Comparison of ENCODE assay signal across 9 cellular contexts in the genomic region with DNA sequence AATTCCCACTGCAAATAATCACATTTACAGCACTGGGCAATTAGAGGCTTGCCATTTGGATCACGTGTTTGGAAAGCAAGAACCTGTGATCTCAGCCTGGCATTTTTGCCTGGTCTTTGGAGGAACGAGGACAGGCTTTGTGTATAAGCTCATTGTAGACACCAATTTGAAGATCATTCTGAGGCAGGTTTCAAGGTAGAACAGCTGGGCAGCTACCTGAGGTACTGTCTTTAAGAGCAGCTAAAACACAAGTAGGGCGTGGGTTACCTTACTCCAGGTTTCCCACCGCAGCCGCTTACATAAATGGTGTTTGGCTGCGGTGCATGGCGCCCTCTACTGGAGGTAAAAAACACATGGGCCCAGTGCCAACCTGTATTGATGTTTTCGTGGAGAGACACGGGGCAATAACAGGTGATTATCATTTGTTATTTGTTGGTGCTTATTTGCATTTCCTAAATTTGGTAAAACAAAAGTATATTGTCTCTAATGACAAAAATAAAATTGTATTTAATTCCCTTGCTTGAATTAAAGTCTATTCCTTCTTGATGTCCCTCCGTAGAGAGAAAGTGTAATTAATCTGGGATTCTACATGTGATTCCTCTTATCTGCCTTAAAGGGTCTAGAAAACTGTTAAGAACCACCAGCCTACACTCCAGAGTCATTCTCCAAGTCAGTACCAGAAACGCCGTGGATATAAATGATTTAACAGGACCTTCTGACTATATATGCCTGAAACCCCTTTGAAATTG.
A peak's percentile ranks its signal among the peaks of the same experiment; 100 is the strongest.
DNase-seq lines count a peak whose midpoint lies in the region; ATAC-seq, FAIRE-seq and TF ChIP-seq lines count a peak whose summit lies in the region.
"Had no signal": no experiment of that assay in that cellular context is flagged by ENCODE, and none has a peak within 500 bp of the region (broad histone marks: within the 10 kb centered on the region; RNA-seq: fewer than 3 reads in every experiment).

No MANE protein-coding gene starts in this region.

- H3K9ac ChIP-seq in NT2/D1 (ENCODE audit: insufficient read length, low read depth) = no peak overlapping the region

- peaks cover 0 to 3% of the 10 kb centered on the region in 2 donors for H3K9me3 Mint-ChIP-seq in natural killer cell

- no peak overlapping the region for H3K4me3 ChIP-seq in NT2/D1 (ENCODE audit: insufficient read length, low read depth)
- peak overlapping the region in 1 of 4 donors; percentile 38 for H3K4me3 ChIP-seq in esophagus squamous epithelium

- H3K4me1 ChIP-seq in NT2/D1 (ENCODE audit: insufficient read depth, insufficient read length) (no peaks in the 10 kb centered on the region), esophagus squamous epithelium (peaks cover 0 to 22% (median 6%) of the 10 kb centered on the region in 3 donors)

- peaks cover 0 to 5% of the 10 kb centered on the region in 2 donors for H3K4me1 Mint-ChIP-seq in natural killer cell

- H3K27me3 ChIP-seq in NT2/D1 (ENCODE audit: insufficient read depth, insufficient read length) (no peaks in the 10 kb centered on the region), esophagus squamous epithelium (peaks cover 0 to 5% (median 0%) of the 10 kb centered on the region in 4 donors)

- 19 to 22% methylated on average over 12 of the region's 12 CpGs for WGBS in esophagus squamous epithelium, 2 donors

- no peak overlapping the region for H3K4me3 Mint-ChIP-seq in natural killer cell
- H3K4me3 Mint-ChIP-seq: T-helper 1 cell treated with Interleukin-12 subunit alpha and Interleukin-12 subunit beta and Interleukin-4 antibody, amounts not matched to agents 30 μg/mL and 1 μg/mL, for 36 hours had no signal

- DNase-seq in D721Med (ENCODE audit: insufficient read length, low spot score) = peak; percentile 24
- DNase-seq in HUDEP-2 (lab: John Stamatoyannopoulos, UW; ENCODE audit: unreplicated experiment in 76 of 76) = peak in 58 of 76 experiments; percentile 1 to 70 (median 26)
- DNase-seq in NT2/D1 (ENCODE audit: low read depth, low spot score) = peak; percentile 68
- DNase-seq in activated T-cell treated with anti-CD3 and anti-CD28 coated beads for 1 hour (ENCODE audit: low read depth) = peak; percentile 50
- no peak for DNase-seq in esophagus squamous epithelium (lab: John Stamatoyannopoulos, UW)
- DNase-seq in natural killer cell = peak; percentile 61
- DNase-seq in stimulated activated CD8-positive, alpha-beta memory T cell treated with anti-CD3 and anti-CD28 coated beads, Interleukin-7, amount 100 ng/mL, for 48 hours (ENCODE audit: extremely low read depth in 1 of 2, low read depth in 1 of 2) = peak; percentile 31 to 55

- no peak for FAIRE-seq in D721Med (lab: Jason Lieb, UNC)

- no peak for TF ChIP-seq POLR2A in esophagus squamous epithelium (IDR thresholded peaks at IDR 0.05)

- peaks cover 7 to 11% of the 10 kb centered on the region in 2 donors for H3K27me3 Mint-ChIP-seq in natural killer cell (ENCODE audit: low read depth in 2 of 2)

- TF ChIP-seq CTCF in D721Med (IDR thresholded peaks at IDR 0.05; ENCODE audit: insufficient read depth, missing control alignments) = peak; percentile 88
- TF ChIP-seq CTCF in esophagus squamous epithelium (IDR thresholded peaks at IDR 0.05) = peak; percentile 82 to 91 (median 89)
- peak; percentile 92 for TF ChIP-seq CTCF in natural killer cell (IDR thresholded peaks at IDR 0.05)

- peaks cover 14% of the 10 kb centered on the region for H3K9me3 ChIP-seq in NT2/D1 (ENCODE audit: insufficient read depth, low read length)
- H3K9me3 ChIP-seq in esophagus squamous epithelium = peaks cover 0 to 14% (median 0%) of the 10 kb centered on the region in 3 donors

- intact Hi-C loops in esophagus squamous epithelium (cut with DNase I) (loop anchor here (5.0 kb wide), 1 partner anchor 94 kb away; a partner anchor contains a TSS), natural killer cell (cut with micrococcal nuclease) (loop anchor here (1.0 to 2.0 kb wide), 4 partner anchors 142 to 388 kb away; a partner anchor contains a TSS)

- no peaks in the 10 kb centered on the region for H3K36me3 Mint-ChIP-seq in natural killer cell

- no peaks in the 10 kb centered on the region for H3K36me3 ChIP-seq in NT2/D1 (ENCODE audit: insufficient read depth, insufficient read length, low read length)
- no peaks in the 10 kb centered on the region for H3K36me3 ChIP-seq in esophagus squamous epithelium

- H3K27ac Mint-ChIP-seq in natural killer cell = no peak overlapping the region
- H3K27ac Mint-ChIP-seq: T-helper 1 cell treated with Interleukin-12 subunit alpha and Interleukin-12 subunit beta and Interleukin-4 antibody, amounts not matched to agents 30 μg/mL and 1 μg/mL, for 36 hours had no signal

- H3K27ac ChIP-seq in esophagus squamous epithelium = peak overlapping the region in 2 of 4 donors; percentile 34 to 57

- peak; percentile 75 to 89 (median 84) for ATAC-seq in natural killer cell
- ATAC-seq in HG03159 (IDR thresholded peaks at IDR 0.05; ENCODE audit: unreplicated experiment) = no peak
